Comparison of ENCODE assay signal across 9 cellular contexts in the genomic region with DNA sequence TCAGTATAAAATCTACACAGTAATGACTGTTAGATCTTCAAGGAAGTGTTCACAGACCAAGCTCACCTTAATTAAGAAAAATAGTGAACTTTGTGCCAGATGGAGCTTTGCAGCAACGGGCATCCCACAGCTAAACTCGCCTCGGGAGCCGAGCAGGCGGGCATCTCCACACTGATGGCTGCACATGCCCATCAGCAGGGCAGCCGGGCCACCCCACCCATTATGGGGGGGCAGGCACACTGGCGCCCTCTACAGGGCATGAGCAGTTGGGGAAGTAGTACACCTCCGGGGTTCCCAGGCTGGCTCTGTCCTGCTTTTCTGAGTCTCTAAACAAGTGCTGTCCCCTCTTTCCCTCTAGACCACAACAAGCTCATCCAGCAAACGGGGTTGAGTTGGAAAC. TPM values are rescaled to one million over a fixed set of nuclear protein-coding genes. Genes with fewer than 3 reads are reported as not detected.
DNase-seq lines count a peak whose midpoint lies in the region; ATAC-seq and TF ChIP-seq lines count a peak whose summit lies in the region.
"Had no signal": no experiment of that assay in that cellular context is flagged by ENCODE, and none has a peak within 500 bp of the region (broad histone marks: within the 10 kb centered on the region; RNA-seq: fewer than 3 reads in every experiment).

No MANE protein-coding gene starts in this region.

- ATAC-seq in lower lobe of right lung (peak; percentile 32 to 64), HG03039 (IDR thresholded peaks at IDR 0.05; ENCODE audit: unreplicated experiment) (no peak)
- ATAC-seq: naive thymus-derived CD8-positive, alpha-beta T cell had no signal

- H3K4me3 Mint-ChIP-seq in activated naive CD8-positive, alpha-beta T cell treated with anti-CD3 and anti-CD28 coated beads for 36 hours, result no peak overlapping the region
- H3K4me3 Mint-ChIP-seq: naive thymus-derived CD8-positive, alpha-beta T cell had no signal

- no peaks in the 10 kb centered on the region for H3K27me3 Mint-ChIP-seq in activated naive CD8-positive, alpha-beta T cell treated with anti-CD3 and anti-CD28 coated beads for 36 hours
- H3K27me3 Mint-ChIP-seq: naive thymus-derived CD8-positive, alpha-beta T cell had no signal

- no peaks in the 10 kb centered on the region for H3K9me3 ChIP-seq in lower lobe of right lung

- TF ChIP-seq POLR2A in lower leg skin (IDR thresholded peaks at IDR 0.05), result no peak

- intact Hi-C loops in lower lobe of right lung (cut with DNase I) (no loop called here), lower leg skin (cut with DNase I; ENCODE audit: low total_unique reads) (no loop called here)

- no peak overlapping the region for H3K27ac Mint-ChIP-seq in activated naive CD8-positive, alpha-beta T cell treated with anti-CD3 and anti-CD28 coated beads for 36 hours
- H3K27ac Mint-ChIP-seq: naive thymus-derived CD8-positive, alpha-beta T cell had no signal

- H3K27me3 ChIP-seq in HL-60 (ENCODE audit: insufficient read depth, poor library complexity, severe bottlenecking) (no peaks in the 10 kb centered on the region), lower lobe of right lung (ENCODE audit: low read depth) (no peaks in the 10 kb centered on the region)

- H3K36me3 Mint-ChIP-seq in activated naive CD8-positive, alpha-beta T cell treated with anti-CD3 and anti-CD28 coated beads for 36 hours, result peaks cover 25% of the 10 kb centered on the region

- TF ChIP-seq CTCF in HL-60 (IDR thresholded peaks at IDR 0.05; ENCODE audit: insufficient read depth, low read length) (peak; percentile 31), lower lobe of right lung (IDR thresholded peaks at IDR 0.05) (peak; percentile 41), lower leg skin (IDR thresholded peaks at IDR 0.05) (no peak)

- no peaks in the 10 kb centered on the region for H3K4me1 Mint-ChIP-seq in activated naive CD8-positive, alpha-beta T cell treated with anti-CD3 and anti-CD28 coated beads for 36 hours

- no peaks in the 10 kb centered on the region for H3K9me3 Mint-ChIP-seq in activated naive CD8-positive, alpha-beta T cell treated with anti-CD3 and anti-CD28 coated beads for 36 hours
- H3K9me3 Mint-ChIP-seq: naive thymus-derived CD8-positive, alpha-beta T cell had no signal

- no peak overlapping the region for H3K27ac ChIP-seq in HL-60 (replicated peaks)
- H3K27ac ChIP-seq in lower lobe of right lung, result no peak overlapping the region

- no peaks in the 10 kb centered on the region for H3K4me1 ChIP-seq in lower lobe of right lung

- H3K4me3 ChIP-seq in HL-60 (replicated peaks; ENCODE audit: insufficient read depth, low read length) (no peak overlapping the region), lower lobe of right lung (no peak overlapping the region), lower leg skin (ENCODE audit: low read depth, poor library complexity, severe bottlenecking) (no peak overlapping the region)

- peaks cover 50% of the 10 kb centered on the region for H3K36me3 ChIP-seq in lower lobe of right lung

- WGBS in lower leg skin, 2 donors, result 89 to 93% methylated on average over 9 of the region's 9 CpGs

- DNase-seq in CMK (ENCODE audit: low read depth) (peak; percentile 22), HL-60 (ENCODE audit: low read depth in 1 of 2, low spot score in 1 of 2) (peak; percentile 25 to 37), lower lobe of right lung (no peak), NCI-H1436 (lab: John Stamatoyannopoulos, UW) (no peak), lower leg skin (ENCODE audit: low spot score in 2 of 2) (no peak), NCI-H774 (lab: John Stamatoyannopoulos, UW) (no peak)
- peak; percentile 23 for DNase-seq in activated naive CD8-positive, alpha-beta T cell treated with anti-CD3 and anti-CD28 coated beads for 36 hours

RNA-seq across cellular contexts. Expression of a gene that starts 21.6 kb away (rescaled TPM):
- 10 to 100 TPM; 17.9 to 21.8 TPM for total RNA-seq in activated naive CD8-positive, alpha-beta T cell treated with anti-CD3 and anti-CD28 coated beads for 36 hours
- total RNA-seq in lower lobe of right lung (16.5 TPM), lower leg skin (10 to 100 TPM; 11.3 to 28.0 (median 19.1) TPM)

RNA-seq across cellular contexts. Expression of a gene that starts 32.7 kb away (rescaled TPM):
- total RNA-seq in activated naive CD8-positive, alpha-beta T cell treated with anti-CD3 and anti-CD28 coated beads for 36 hours, result 10 to 100 TPM in 1 of 2 experiments, 1 to 10 TPM in 1; 9.2 to 10.9 TPM
- total RNA-seq in lower lobe of right lung, result 23.2 TPM
- 1 to 10 TPM; 4.9 to 8.5 (median 6.4) TPM for total RNA-seq in lower leg skin

Comparison
In these comparisons a context has a peak if more than half of its experiments do, and no peak if none do; other contexts are left out.
1. DNase-seq: peak in CMK (single experiment), HL-60 (2 of 2) and activated naive CD8-positive, alpha-beta T cell treated with anti-CD3 and anti-CD28 coated beads for 36 hours (single experiment); none in lower lobe of right lung (single experiment), NCI-H1436 (single experiment), lower leg skin (0 of 2) and NCI-H774 (single experiment).
2. CTCF ChIP-seq: peak in HL-60 (single experiment) and lower lobe of right lung (single experiment); none in lower leg skin (0 of 3).